ENCODE assay signal across 28 cellular contexts in the genomic region with DNA sequence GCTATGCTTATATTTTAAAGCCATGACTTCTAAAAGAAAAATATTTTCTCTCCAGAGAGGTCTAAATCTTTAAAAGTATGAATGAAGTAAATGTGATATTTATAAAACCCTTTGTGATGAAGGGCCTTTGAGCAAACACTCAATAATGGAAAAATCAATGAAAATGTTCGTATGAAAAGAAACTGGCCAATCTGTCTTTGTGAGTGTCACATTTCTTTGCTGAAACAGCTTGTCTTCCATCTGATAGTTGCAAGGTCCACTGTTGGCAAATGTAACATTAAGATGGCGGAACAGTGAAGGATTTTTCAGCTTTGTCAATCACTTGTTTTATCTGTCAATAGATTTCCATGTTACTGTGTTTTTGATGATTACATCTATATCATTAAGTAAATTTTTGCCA.
"Had no signal": no experiment of that assay in that cellular context is flagged by ENCODE, and none has a peak within 500 bp of the region (broad histone marks: within the 10 kb centered on the region; RNA-seq: fewer than 3 reads in every experiment).

No MANE protein-coding gene starts in this region.

- H3K36me3 ChIP-seq: colonic mucosa, gastrocnemius medialis, lower lobe of right lung, neutrophil, prostate gland, right atrium auricular region, suprapubic skin, transverse colon, upper lobe of right lung, uterus had no signal

- FAIRE-seq: keratinocyte had no signal

- H3K4me3 ChIP-seq: colonic mucosa, gastrocnemius medialis, lower lobe of right lung, prostate gland, right atrium auricular region, skin epidermis, suprapubic skin, transverse colon, upper lobe of right lung, uterus had no signal

- H3K27me3 ChIP-seq: colonic mucosa, gastrocnemius medialis, neutrophil, right atrium auricular region, suprapubic skin, transverse colon, upper lobe of right lung, uterus had no signal

- H3K9me3 Mint-ChIP-seq: dendritic cell treated with granulocyte-macrophage colony-stimulating factor and Interleukin-4, amounts not matched to agents 40 ng/mL and 50 ng/mL, for 4 days had no signal

- DNase-seq: colonic mucosa; effector CD8-positive, alpha-beta T cell; endodermal cell; foreskin fibroblast; gastrocnemius medialis; left ventricle myocardium superior; lower lobe of right lung; natural killer cell; stimulated activated CD4-positive, alpha-beta T cell treated with anti-CD3 and anti-CD28 coated beads, Interleukin-12 subunit alpha, Interleukin-12 subunit beta, amount 100 ng/mL, for 4 hours; stimulated activated CD4-positive, alpha-beta T cell treated with anti-CD3 and anti-CD28 coated beads, Interleukin-1b, Interleukin-23, amount 100 ng/mL, for 48 hours; stimulated activated CD4-positive, alpha-beta T cell treated with anti-CD3 and anti-CD28 coated beads, Interleukin-4, amount 100 ng/mL, for 1 hour; stimulated activated CD8-positive, alpha-beta memory T cell treated with anti-CD3 and anti-CD28 coated beads, Interleukin-4, amount 100 ng/mL, for 48 hours; stimulated activated naive CD4-positive, alpha-beta T cell; stimulated activated naive CD8-positive, alpha-beta T cell treated with anti-CD3 and anti-CD28 coated beads, Interleukin-15, amount 100 ng/mL, for 72 hours; transverse colon; upper lobe of right lung; uterus had no signal

- H3K9me3 ChIP-seq: colonic mucosa, gastrocnemius medialis, lower lobe of right lung, neutrophil, prostate gland, suprapubic skin, transverse colon, upper lobe of right lung, uterus had no signal

- H3K27me3 Mint-ChIP-seq: stimulated activated naive CD8-positive, alpha-beta T cell treated with anti-CD3 and anti-CD28 coated beads, Interleukin-15, amount 100 ng/mL, for 72 hours had no signal

- H3K36me3 Mint-ChIP-seq: natural killer cell had no signal

- H3K79me2 ChIP-seq: parathyroid adenoma had no signal

- H2AFZ ChIP-seq: parathyroid adenoma had no signal

- ATAC-seq: esophagus mucosa; gastrocnemius medialis; left ventricle myocardium superior; lower lobe of right lung; natural killer cell; stimulated activated naive CD8-positive, alpha-beta T cell treated with anti-CD3 and anti-CD28 coated beads, Interleukin-15, amount 100 ng/mL, for 72 hours; upper lobe of right lung had no signal

- H3K9ac ChIP-seq: parathyroid adenoma had no signal

- H3K27ac ChIP-seq: colonic mucosa, epithelial cell of prostate, gastrocnemius medialis, lower lobe of right lung, neutrophil, parathyroid adenoma, prostate gland, right atrium auricular region, skin epidermis, suprapubic skin, transverse colon, upper lobe of right lung had no signal

- H3K4me3 Mint-ChIP-seq: dendritic cell treated with granulocyte-macrophage colony-stimulating factor and Interleukin-4, amounts not matched to agents 40 ng/mL and 50 ng/mL, for 4 days; endodermal cell; natural killer cell; neural crest cell; stimulated activated naive CD8-positive, alpha-beta T cell treated with anti-CD3 and anti-CD28 coated beads, Interleukin-15, amount 100 ng/mL, for 72 hours had no signal

- H3K4me1 ChIP-seq: colonic mucosa, gastrocnemius medialis, lower lobe of right lung, parathyroid adenoma, prostate gland, suprapubic skin, transverse colon, upper lobe of right lung had no signal

- H3K27ac Mint-ChIP-seq: dendritic cell treated with granulocyte-macrophage colony-stimulating factor and Interleukin-4, amounts not matched to agents 40 ng/mL and 50 ng/mL, for 4 days; endodermal cell; natural killer cell; stimulated activated naive CD8-positive, alpha-beta T cell treated with anti-CD3 and anti-CD28 coated beads, Interleukin-15, amount 100 ng/mL, for 72 hours had no signal

- H3K4me1 Mint-ChIP-seq: natural killer cell; neural crest cell; stimulated activated naive CD8-positive, alpha-beta T cell treated with anti-CD3 and anti-CD28 coated beads, Interleukin-15, amount 100 ng/mL, for 72 hours had no signal
